Comparison of ENCODE assay signal across 12 cellular contexts in genomic region chr12:50271724-50272247, GRCh38. TPM values are rescaled to one million over a fixed set of nuclear protein-coding genes. Genes with fewer than 3 reads are reported as not detected.
DNase-seq lines count a peak whose midpoint lies in the region; ATAC-seq, FAIRE-seq and TF ChIP-seq lines count a peak whose summit lies in the region.
"Had no signal": no experiment of that assay in that cellular context is flagged by ENCODE, and none has a peak within 500 bp of the region (broad histone marks: within the 10 kb centered on the region; RNA-seq: fewer than 3 reads in every experiment).

No MANE protein-coding gene starts in this region.

- no peaks in the 10 kb centered on the region for H3K36me3 Mint-ChIP-seq in type B pancreatic cell
- H3K36me3 Mint-ChIP-seq: naive thymus-derived CD8-positive, alpha-beta T cell had no signal

- peak; percentile 63 for ATAC-seq in SK-N-SH treated with all-trans-retinoic acid at 6 μM for 48 hours
- ATAC-seq in omental fat pad (ENCODE audit: low FRiP score) = peak; percentile 77
- no peak for ATAC-seq in HG03354 (IDR thresholded peaks at IDR 0.05; ENCODE audit: poor library complexity, severe bottlenecking, unreplicated experiment)
- ATAC-seq: naive thymus-derived CD8-positive, alpha-beta T cell had no signal

- peak overlapping the region; percentile 51 for H3K4me3 Mint-ChIP-seq in type B pancreatic cell
- H3K4me3 Mint-ChIP-seq: naive thymus-derived CD8-positive, alpha-beta T cell had no signal

- H3K4me1 Mint-ChIP-seq in type B pancreatic cell (ENCODE audit: unreplicated experiment) = peaks cover 28% of the 10 kb centered on the region

- FAIRE-seq in RCC 7860 (lab: Jason Lieb, UNC) = no peak
- FAIRE-seq: GM18507 had no signal

- no peaks in the 10 kb centered on the region for H3K9me3 Mint-ChIP-seq in type B pancreatic cell
- H3K9me3 Mint-ChIP-seq: naive thymus-derived CD8-positive, alpha-beta T cell had no signal

- in situ Hi-C loops in ACHN (cut with HindIII; ENCODE audit: low pct_ligation_motif_present, low pct_unique_long_range_greater_than_20kb, low sequenced_read_pairs) = no loop called here

- H3K27me3 Mint-ChIP-seq in type B pancreatic cell = no peaks in the 10 kb centered on the region
- H3K27me3 Mint-ChIP-seq: naive thymus-derived CD8-positive, alpha-beta T cell had no signal

- peak overlapping the region; percentile 22 for H3K27ac Mint-ChIP-seq in type B pancreatic cell
- H3K27ac Mint-ChIP-seq: naive thymus-derived CD8-positive, alpha-beta T cell had no signal

- DNase-seq in fibroblast of mammary gland (ENCODE audit: low read depth) (peak; percentile 51), omental fat pad (ENCODE audit: low spot score) (no peak), type B pancreatic cell (ENCODE audit: extremely low spot score, unreplicated experiment) (no peak), RCC 7860 (ENCODE audit: low spot score) (no peak), SIG-M5 (lab: John Stamatoyannopoulos, UW) (no peak), ACHN (no peak)
- DNase-seq: caudate nucleus; naive thymus-derived CD8-positive, alpha-beta T cell; NCI-H510A had no signal

- TF ChIP-seq CTCF in fibroblast of mammary gland (conservative IDR thresholded peaks at IDR 0.05; ENCODE audit: control insufficient read depth, insufficient read depth, low read depth, low read length) = no peak
- no peak for TF ChIP-seq CTCF in omental fat pad (IDR thresholded peaks at IDR 0.05)
- no peak for TF ChIP-seq CTCF in type B pancreatic cell (conservative IDR thresholded peaks at IDR 0.05)

- H3K4me3 ChIP-seq in fibroblast of mammary gland (ENCODE audit: control insufficient read depth, low read depth, low read length) = no peak overlapping the region

TF ChIP-seq in SK-N-SH treated with all-trans-retinoic acid at 6 μM for 48 hours, 23 proteins besides CTCF, POLR2A, EP300 and RAD21:
- TF ChIP-seq OSR1 (CRISPR knock-in tag; IDR thresholded peaks at IDR 0.05) (no peak), TSHZ2 (CRISPR knock-in tag; IDR thresholded peaks at IDR 0.05) (no peak), ZNF565 (CRISPR knock-in tag; conservative IDR thresholded peaks at IDR 0.05; ENCODE audit: low read depth) (no peak), RARB (CRISPR knock-in tag; IDR thresholded peaks at IDR 0.05) (no peak), CSRNP3 (CRISPR knock-in tag; IDR thresholded peaks at IDR 0.05) (no peak), SNAI2 (CRISPR knock-in tag; IDR thresholded peaks at IDR 0.05) (peak; percentile 5; the same call in 1 of the 2 replicates), ZFP3 (CRISPR knock-in tag; IDR thresholded peaks at IDR 0.05) (no peak)

RNA-seq across cellular contexts. Expression of gene LIMA1, which starts 11.5 kb away (rescaled TPM):
- total RNA-seq in omental fat pad (100 to 1,000 TPM; 129 to 319 (median 176) TPM), type B pancreatic cell (ENCODE audit: low replicate concordance) (54.4 and 91.9 TPM in 2 replicates)
